Comparison of ENCODE assay signal across 15 cellular contexts in the genomic region with DNA sequence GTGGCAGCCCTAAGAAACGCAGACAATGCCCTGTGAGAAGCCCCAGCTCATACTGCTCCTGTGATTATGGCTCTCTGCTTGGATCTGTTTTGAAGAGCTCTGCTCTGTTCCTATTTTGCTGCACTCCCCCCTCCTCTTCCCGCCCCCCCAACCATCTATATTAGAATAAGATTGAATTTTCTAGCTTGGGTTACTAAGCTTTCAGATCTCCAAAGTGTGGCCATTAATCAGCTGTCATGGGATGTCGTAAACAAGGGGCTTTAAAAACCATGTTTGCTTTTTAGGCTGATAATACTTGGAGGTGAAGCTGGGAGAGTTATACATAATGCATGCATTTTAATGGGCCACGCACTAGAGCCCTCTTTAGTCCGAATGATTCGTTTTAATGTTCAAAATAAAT.
"Had no signal": no experiment of that assay in that cellular context is flagged by ENCODE, and none has a peak within 500 bp of the region (broad histone marks: within the 10 kb centered on the region; RNA-seq: fewer than 3 reads in every experiment).

No MANE protein-coding gene starts in this region.

- H3K36me3 Mint-ChIP-seq: activated CD8-positive, alpha-beta memory T cell treated with anti-CD3 and anti-CD28 coated beads, Interleukin-2, amount 10 ng/mL, durations not matched to agents 7 days and 5 days; stimulated activated naive B cell treated with anti-CD40 and anti-IgM and Interleukin-4, amounts not matched to agents 10 μg/mL and 1 μg/mL and 100 μg/mL, for 72 hours had no signal

- H3K27me3 Mint-ChIP-seq: stimulated activated naive B cell treated with anti-CD40 and anti-IgM and Interleukin-4, amounts not matched to agents 10 μg/mL and 1 μg/mL and 100 μg/mL, for 72 hours had no signal

- H3K36me3 ChIP-seq: tibial artery had no signal

- H3K9me3 Mint-ChIP-seq: dendritic cell treated with granulocyte-macrophage colony-stimulating factor and Interleukin-4, amounts not matched to agents 40 ng/mL and 50 ng/mL, for 4 days had no signal

- H3K9me3 ChIP-seq: tibial artery had no signal

- H3K4me3 ChIP-seq: tibial artery had no signal

- DNase-seq: activated CD4-positive, alpha-beta T cell treated with anti-CD3 and anti-CD28 coated beads, Interleukin-2, amount 50 U/mL, for 4 hours; activated CD8-positive, alpha-beta memory T cell treated with anti-CD3 and anti-CD28 coated beads, Interleukin-2, amount 10 ng/mL, durations not matched to agents 7 days and 5 days; activated naive CD4-positive, alpha-beta T cell treated with anti-CD3 and anti-CD28 coated beads, Interleukin-2, amount 50 U/mL, for 16 hours; activated T-cell treated with anti-CD3 and anti-CD28 coated beads, Interleukin-2, amount 50 U/mL, for 1 hour; effector memory CD4-positive, alpha-beta T cell; foreskin fibroblast; kidney glomerular epithelial cell; nephron progenitor cell; occipital lobe; stimulated activated CD4-positive, alpha-beta T cell treated with anti-CD3 and anti-CD28 coated beads, Interleukin-15, amount 100 ng/mL, for 24 hours; stimulated activated CD4-positive, alpha-beta T cell treated with anti-CD3 and anti-CD28 coated beads, Interleukin-4, amount 100 ng/mL, for 1 hour; stimulated activated naive B cell treated with anti-CD40 and anti-IgM and Interleukin-4, amounts not matched to agents 10 μg/mL and 1 μg/mL and 100 μg/mL, for 72 hours; tibial artery had no signal

- H3K4me1 Mint-ChIP-seq: activated CD8-positive, alpha-beta memory T cell treated with anti-CD3 and anti-CD28 coated beads, Interleukin-2, amount 10 ng/mL, durations not matched to agents 7 days and 5 days; stimulated activated naive B cell treated with anti-CD40 and anti-IgM and Interleukin-4, amounts not matched to agents 10 μg/mL and 1 μg/mL and 100 μg/mL, for 72 hours had no signal

- ATAC-seq: activated CD4-positive, CD25-positive, alpha-beta regulatory T cell treated with anti-CD3 and anti-CD28 coated beads, Interleukin-2, amount 50 U/mL, for 24 hours; activated CD8-positive, alpha-beta memory T cell treated with anti-CD3 and anti-CD28 coated beads, Interleukin-2, amount 10 ng/mL, durations not matched to agents 7 days and 5 days; stimulated activated naive B cell treated with anti-CD40 and anti-IgM and Interleukin-4, amounts not matched to agents 10 μg/mL and 1 μg/mL and 100 μg/mL, for 72 hours had no signal

- H3K4me3 Mint-ChIP-seq: activated CD8-positive, alpha-beta memory T cell treated with anti-CD3 and anti-CD28 coated beads, Interleukin-2, amount 10 ng/mL, durations not matched to agents 7 days and 5 days; dendritic cell treated with granulocyte-macrophage colony-stimulating factor and Interleukin-4, amounts not matched to agents 40 ng/mL and 50 ng/mL, for 4 days; nephron progenitor cell; stimulated activated naive B cell treated with anti-CD40 and anti-IgM and Interleukin-4, amounts not matched to agents 10 μg/mL and 1 μg/mL and 100 μg/mL, for 72 hours had no signal

- H3K27ac ChIP-seq: tibial artery had no signal

- H3K27ac Mint-ChIP-seq: activated CD8-positive, alpha-beta memory T cell treated with anti-CD3 and anti-CD28 coated beads, Interleukin-2, amount 10 ng/mL, durations not matched to agents 7 days and 5 days; dendritic cell treated with granulocyte-macrophage colony-stimulating factor and Interleukin-4, amounts not matched to agents 40 ng/mL and 50 ng/mL, for 4 days; nephron progenitor cell; stimulated activated naive B cell treated with anti-CD40 and anti-IgM and Interleukin-4, amounts not matched to agents 10 μg/mL and 1 μg/mL and 100 μg/mL, for 72 hours had no signal
